ENCODE assay signal across 3 cellular contexts in the genomic region with DNA sequence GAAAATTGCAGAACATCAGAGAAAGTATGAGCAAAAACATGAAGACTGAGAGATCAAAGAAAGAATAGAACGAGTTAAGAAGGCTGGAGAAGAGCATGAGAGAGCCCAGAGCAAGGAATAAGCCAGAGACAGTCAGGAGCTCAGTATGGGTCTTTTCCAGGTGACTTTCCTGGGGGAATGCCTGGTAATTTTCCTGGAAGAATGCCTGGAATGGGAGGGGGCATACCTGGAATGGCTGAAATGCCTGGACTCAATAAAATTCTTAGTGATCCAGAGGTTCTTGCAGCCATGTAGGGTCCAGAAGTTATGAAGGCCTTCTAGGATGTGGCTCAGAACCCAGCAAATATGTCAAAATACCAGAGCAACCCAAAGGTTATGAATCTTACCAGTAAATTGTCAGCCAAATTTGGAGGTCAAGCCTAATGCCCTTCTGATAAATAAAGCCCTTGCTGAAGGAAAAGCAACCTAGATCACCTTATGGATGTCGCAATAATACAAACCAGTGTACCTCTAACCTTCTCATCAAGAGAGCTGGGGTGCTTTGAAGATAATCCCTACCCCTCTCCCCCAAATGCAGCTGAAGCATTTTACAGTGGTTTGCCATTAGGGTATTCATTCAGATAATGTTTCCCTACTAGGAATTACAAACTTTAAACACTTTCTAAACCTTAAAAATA.
A peak's percentile ranks its signal among the peaks of the same experiment; 100 is the strongest.
TF ChIP-seq lines count a peak whose summit lies in the region.
"Not testable (repeated sequence)": the region's sequence is repeated elsewhere in the genome, so short reads cannot be mapped to it uniquely, and the experiment has no call there.

No MANE protein-coding gene starts in this region.

TF ChIP-seq in IMR-90, 13 proteins besides CTCF, POLR2A, EP300 and RAD21:
- TF ChIP-seq CEBPB (IDR thresholded peaks at IDR 0.05; ENCODE audit: low read depth, low read length) = peak; percentile 71

TF ChIP-seq in K562, 482 proteins besides CTCF, POLR2A, EP300 and RAD21:
- TF ChIP-seq CEBPG (CRISPR knock-in tag; IDR thresholded peaks at IDR 0.05) = not testable (repeated sequence)
- TF ChIP-seq CEBPG (tag; conservative IDR thresholded peaks at IDR 0.05 in 1 of 2, IDR thresholded peaks at IDR 0.05 in 1 of 2) (peak in 1 of 2 experiments; percentile 18; a peak in 1 of 4 replicates), CEBPB (tag; IDR thresholded peaks at IDR 0.05) (peak; percentile 59)

TF ChIP-seq in H1, 55 proteins besides CTCF, POLR2A, EP300 and RAD21:
- TF ChIP-seq CEBPB (IDR thresholded peaks at IDR 0.05; ENCODE audit: low read depth, low read length) = peak; percentile 55; the same call in 1 of the 2 replicates
- peak; percentile 83 for TF ChIP-seq TEAD4 (IDR thresholded peaks at IDR 0.05; ENCODE audit: low read depth, low read length)
